ENCODE assay signal across 20 cellular contexts in genomic region chr19:45414468-45414867, GRCh38. TPM values are rescaled to one million over a fixed set of nuclear protein-coding genes. Genes with fewer than 3 reads are reported as not detected.
DNase-seq lines count a peak whose midpoint lies in the region; TF ChIP-seq lines count a peak whose summit lies in the region.
"Had no signal": no experiment of that assay in that cellular context is flagged by ENCODE, and none has a peak within 500 bp of the region (broad histone marks: within the 10 kb centered on the region; RNA-seq: fewer than 3 reads in every experiment).

No MANE protein-coding gene starts in this region.

- H2BK5ac ChIP-seq in mesenchymal stem cell (ENCODE audit: low read depth, low read length, poor library complexity, severe bottlenecking) = no peak overlapping the region

- no peak overlapping the region for H3K18ac ChIP-seq in mesenchymal stem cell (ENCODE audit: low read depth in 1 of 2, low read length in 2 of 2)

- H2BK15ac ChIP-seq in mesenchymal stem cell (ENCODE audit: low read depth, poor library complexity, severe bottlenecking) = peak overlapping the region; percentile 36

- no peak for DNase-seq in MCF 10A (ENCODE audit: unreplicated experiment)
- no peak for DNase-seq in breast epithelium (ENCODE audit: low spot score in 2 of 2)
- no peak for DNase-seq in RWPE1 (ENCODE audit: low spot score)
- DNase-seq in mesenchymal stem cell = no peak
- DNase-seq in activated effector memory CD4-positive, alpha-beta T cell treated with Interleukin-2 at 50 U/mL for 16 hours = no peak
- DNase-seq in NCI-H1105 treated with DMSO at 0.1 percent for 48 hours (lab: John Stamatoyannopoulos, UW) = no peak
- DNase-seq in NCI-H526 treated with DMSO at 0.1 percent for 48 hours (lab: John Stamatoyannopoulos, UW) = no peak
- DNase-seq: Calu3, DMS79 treated with DMSO at 0.1 percent for 48 hours, GM23248, NCI-H1048, NCI-H1417 treated with DMSO at 0.1 percent for 48 hours, NCI-H187 treated with DMSO at 0.1 percent for 48 hours, NCI-H526, PC-9, SHP77, T-cell had no signal

- H3K9me3 Mint-ChIP-seq in MCF 10A (ENCODE audit: unreplicated experiment) = no peaks in the 10 kb centered on the region
- H3K9me3 Mint-ChIP-seq: T-cell had no signal

- H3K36me3 ChIP-seq in breast epithelium = no peaks in the 10 kb centered on the region
- peaks cover 57 to 80% (median 70%) of the 10 kb centered on the region in 11 experiments for H3K36me3 ChIP-seq in BLaER1 treated with 17β-estradiol and CSF1 and Interleukin-3, amounts not matched to agents 10 nM and 100 nM
- H3K36me3 ChIP-seq in mesenchymal stem cell (ENCODE audit: control insufficient read depth in 1 of 2, insufficient read depth in 2 of 2, low read depth in 1 of 2, low read length in 2 of 2) = peaks cover 64 to 69% of the 10 kb centered on the region in 2 experiments

- H3K23ac ChIP-seq in mesenchymal stem cell (ENCODE audit: low read length in 2 of 2) = no peak overlapping the region

- H3K9ac ChIP-seq in BLaER1 treated with 17β-estradiol and CSF1 and Interleukin-3, amounts not matched to agents 10 nM and 100 nM = peak overlapping the region in 7 of 11 experiments; percentile 35 to 66 (median 46); a peak in 10 of 22 replicates
- H3K9ac ChIP-seq in mesenchymal stem cell (ENCODE audit: low read length) = no peak overlapping the region
- H3K9ac ChIP-seq: GM23248, KMS-11 had no signal

- H2AK5ac ChIP-seq in mesenchymal stem cell (ENCODE audit: low read length, severe bottlenecking) = no peak overlapping the region

- POLR2A ChIA-PET in MCF 10A (lab: Yijun Ruan, JAX) = interaction anchor here (2.7 to 5.8 kb wide), 2 partner anchors 10 to 12 kb away, joined by 11 to 43 read pairs; partner anchors contain the start of genes ERCC1 and PPP1R13L
- POLR2A ChIA-PET in RWPE1 (lab: Yijun Ruan, JAX; ENCODE audit: low non-redundant PET) = interaction anchor here (0.6 kb wide), 1 partner anchor 20 kb away, joined by 4 read pairs; no protein-coding TSS in a partner anchor

- no peak for TF ChIP-seq POLR2A in breast epithelium (IDR thresholded peaks at IDR 0.05)

- H3K4me3 Mint-ChIP-seq in MCF 10A (ENCODE audit: unreplicated experiment) = no peak overlapping the region
- H3K4me3 Mint-ChIP-seq: B cell, T-cell had no signal

- no peak overlapping the region for H2AFZ ChIP-seq in mesenchymal stem cell (ENCODE audit: low read depth, low read length)
- H2AFZ ChIP-seq: GM23248, PC-9 had no signal

- H3K4me3 ChIP-seq in breast epithelium (no peak overlapping the region), mesenchymal stem cell (ENCODE audit: insufficient read depth in 1 of 2, low read depth in 1 of 2, low read length in 2 of 2) (no peak overlapping the region)
- no peak overlapping the region for H3K4me3 ChIP-seq in BLaER1 treated with 17β-estradiol and CSF1 and Interleukin-3, amounts not matched to agents 10 nM and 100 nM
- H3K4me3 ChIP-seq: GM23248, PC-9 had no signal

- WGBS in mesenchymal stem cell = 98% methylated on average over 8 of the region's 8 CpGs

- H3K14ac ChIP-seq in mesenchymal stem cell (ENCODE audit: low read length in 2 of 2) = no peak overlapping the region

- no peak overlapping the region for H3K4ac ChIP-seq in mesenchymal stem cell (ENCODE audit: low read depth in 1 of 2, low read length in 2 of 2)

- no peaks in the 10 kb centered on the region for H3K4me1 ChIP-seq in breast epithelium
- peaks cover 50 to 85% (median 76%) of the 10 kb centered on the region in 10 experiments for H3K4me1 ChIP-seq in BLaER1 treated with 17β-estradiol and CSF1 and Interleukin-3, amounts not matched to agents 10 nM and 100 nM
- H3K4me1 ChIP-seq in mesenchymal stem cell (ENCODE audit: control insufficient read depth, insufficient read depth, low read depth, low read length) = peaks cover 2% of the 10 kb centered on the region

- H2BK120ac ChIP-seq in mesenchymal stem cell (ENCODE audit: low read depth, low read length) = no peak overlapping the region

- peak overlapping the region; percentile 70 for H3K27ac Mint-ChIP-seq in MCF 10A (ENCODE audit: low read depth, unreplicated experiment)
- H3K27ac Mint-ChIP-seq: B cell, T-cell had no signal

- H3K9me3 ChIP-seq in breast epithelium (no peaks in the 10 kb centered on the region), mesenchymal stem cell (ENCODE audit: control insufficient read depth, low read length) (no peaks in the 10 kb centered on the region)
- H3K9me3 ChIP-seq in BLaER1 treated with 17β-estradiol and CSF1 and Interleukin-3, amounts not matched to agents 10 nM and 100 nM (replicated peaks in 1 of 11) = no peaks in the 10 kb centered on the region

- intact Hi-C loops in MCF 10A (cut with micrococcal nuclease) (no loop called here), breast epithelium (cut with DNase I; ENCODE audit: low total_unique reads) (no loop called here)

- H4K91ac ChIP-seq in mesenchymal stem cell (ENCODE audit: low read length) = no peak overlapping the region

- BruUV-seq in MCF 10A (replicated peaks; lab: Mats Ljungman, UMichigan) = no TSS peak

- peaks cover 5% of the 10 kb centered on the region for H3K4me1 Mint-ChIP-seq in MCF 10A (ENCODE audit: insufficient read depth, unreplicated experiment)

- H3K36me3 Mint-ChIP-seq in MCF 10A (ENCODE audit: insufficient read depth, unreplicated experiment) = peaks cover 84% of the 10 kb centered on the region

- H4K20me1 ChIP-seq in BLaER1 treated with 17β-estradiol and CSF1 and Interleukin-3, amounts not matched to agents 10 nM and 100 nM = peaks cover 4 to 47% (median 9%) of the 10 kb centered on the region in 11 experiments; a peak in 17 of 22 replicates

- CTCF ChIA-PET in MCF 10A (lab: Yijun Ruan, JAX) (interaction anchor here (0.6 to 0.8 kb wide), 3 partner anchors 10 to 64 kb away, joined by 3 to 4 read pairs (median 3); no protein-coding TSS in a partner anchor), RWPE1 (lab: Yijun Ruan, JAX) (interaction anchor here (0.6 kb wide), 1 partner anchor 62 kb away, joined by 4 read pairs; no protein-coding TSS in a partner anchor)

- no peaks in the 10 kb centered on the region for H3K27me3 Mint-ChIP-seq in MCF 10A (ENCODE audit: insufficient read depth, unreplicated experiment)
- H3K27me3 Mint-ChIP-seq: B cell, T-cell had no signal

- no peak overlapping the region for H4K8ac ChIP-seq in mesenchymal stem cell (ENCODE audit: low read length)

- H3K79me1 ChIP-seq in mesenchymal stem cell (replicated peaks; ENCODE audit: low read length, poor library complexity, severe bottlenecking) = peaks cover 17% of the 10 kb centered on the region

- H3K27me3 ChIP-seq in breast epithelium (no peaks in the 10 kb centered on the region), mesenchymal stem cell (ENCODE audit: control insufficient read depth in 1 of 2, insufficient read depth in 1 of 2, low read length in 2 of 2) (no peaks in the 10 kb centered on the region)
- no peaks in the 10 kb centered on the region for H3K27me3 ChIP-seq in BLaER1 treated with 17β-estradiol and CSF1 and Interleukin-3, amounts not matched to agents 10 nM and 100 nM

- H3K4me2 ChIP-seq in BLaER1 treated with 17β-estradiol and CSF1 and Interleukin-3, amounts not matched to agents 10 nM and 100 nM = peak overlapping the region in 9 of 11 experiments; percentile 52 to 81 (median 78); a peak in 18 of 22 replicates
- H3K4me2 ChIP-seq in mesenchymal stem cell (ENCODE audit: low read length, poor library complexity, severe bottlenecking) = no peak overlapping the region
- H3K4me2 ChIP-seq: KMS-11, PC-9 had no signal

- H3K27ac ChIP-seq in breast epithelium = no peak overlapping the region
- peak overlapping the region in 8 of 11 experiments; percentile 4 to 59 (median 38); a peak in 10 of 22 replicates for H3K27ac ChIP-seq in BLaER1 treated with 17β-estradiol and CSF1 and Interleukin-3, amounts not matched to agents 10 nM and 100 nM
- H3K27ac ChIP-seq in RWPE1 = peak overlapping the region; percentile 54
- no peak overlapping the region for H3K27ac ChIP-seq in mesenchymal stem cell (ENCODE audit: low read length, poor library complexity, severe bottlenecking)
- H3K27ac ChIP-seq: GM23248, KMS-11, PC-9 had no signal

- H2BK12ac ChIP-seq in mesenchymal stem cell (ENCODE audit: low read length in 2 of 2) = no peak overlapping the region

- TF ChIP-seq CTCF in MCF 10A (IDR thresholded peaks at IDR 0.05; ENCODE audit: unreplicated experiment) = no peak
- no peak for TF ChIP-seq CTCF in breast epithelium (IDR thresholded peaks at IDR 0.05)
- no peak for TF ChIP-seq CTCF in RWPE1 (conservative IDR thresholded peaks at IDR 0.05; ENCODE audit: low read depth)

RNA-seq across cellular contexts. Expression of gene POLR1G, which starts 8.0 kb away (rescaled TPM):
- total RNA-seq in MCF 10A (2022) (9.6 and 17.6 TPM in 2 replicates), breast epithelium (1 to 10 TPM; 2.6 to 6.9 (median 5.3) TPM)
- 6.0 TPM for polyA plus RNA-seq in mesenchymal stem cell (2013, experiment 1 of 2)
- 6.5 TPM for polyA plus RNA-seq in mesenchymal stem cell (2013, experiment 2 of 2)

RNA-seq across cellular contexts. Expression of gene ERCC1, which starts 9.2 kb away (rescaled TPM):
- total RNA-seq in MCF 10A (2022) (186 and 227 TPM in 2 replicates), breast epithelium (10 to 100 TPM; 89.9 to 96.7 (median 91.2) TPM)
- polyA plus RNA-seq in mesenchymal stem cell (2013, experiment 1 of 2) = 96.4 TPM
- polyA plus RNA-seq in mesenchymal stem cell (2013, experiment 2 of 2) = 96.1 TPM

RNA-seq across cellular contexts. Expression of gene PPP1R13L, which starts 9.6 kb away (rescaled TPM):
- total RNA-seq in MCF 10A (2022) (142 and 161 TPM in 2 replicates), breast epithelium (10 to 100 TPM in 2 of 3 donors, 1 to 10 TPM in 1; 3.4 to 45.1 (median 34.7) TPM)
- 9.0 TPM for polyA plus RNA-seq in mesenchymal stem cell (2013, experiment 1 of 2)
- polyA plus RNA-seq in mesenchymal stem cell (2013, experiment 2 of 2) = 9.8 TPM

RNA-seq across cellular contexts. Expression of gene ERCC2, which starts 44.1 kb away (rescaled TPM):
- total RNA-seq in MCF 10A (2022) (19.2 and 27.8 TPM in 2 replicates), breast epithelium (10 to 100 TPM in 1 of 3 donors, 1 to 10 TPM in 2; 6.4 to 11.5 (median 9.5) TPM)
- 33.5 TPM for polyA plus RNA-seq in mesenchymal stem cell (2013, experiment 1 of 2)
- 33.3 TPM for polyA plus RNA-seq in mesenchymal stem cell (2013, experiment 2 of 2)

RNA-seq across cellular contexts. Expression of gene FOSB, which starts 53.3 kb away (rescaled TPM):
- 13.3 and 29.3 TPM in 2 replicates for total RNA-seq in MCF 10A (2022)
- total RNA-seq in breast epithelium = 100 to 1,000 TPM in 1 of 3 donors, 10 to 100 TPM in 2; 29.8 to 109 (median 38.4) TPM
- polyA plus RNA-seq in mesenchymal stem cell (2013, experiment 1 of 2) = 167 TPM
- polyA plus RNA-seq in mesenchymal stem cell (2013, experiment 2 of 2) = 130 TPM

Comparison
In these comparisons a context has a peak if more than half of its experiments do, and no peak if none do; other contexts are left out.
1. H3K27ac ChIP-seq: peak in BLaER1 treated with 17β-estradiol and CSF1 and Interleukin-3, amounts not matched to agents 10 nM and 100 nM (8 of 11) and RWPE1 (single experiment); none in breast epithelium (0 of 2) and mesenchymal stem cell (single experiment).